Comparison of ENCODE assay signal across 19 cellular contexts in the genomic region with DNA sequence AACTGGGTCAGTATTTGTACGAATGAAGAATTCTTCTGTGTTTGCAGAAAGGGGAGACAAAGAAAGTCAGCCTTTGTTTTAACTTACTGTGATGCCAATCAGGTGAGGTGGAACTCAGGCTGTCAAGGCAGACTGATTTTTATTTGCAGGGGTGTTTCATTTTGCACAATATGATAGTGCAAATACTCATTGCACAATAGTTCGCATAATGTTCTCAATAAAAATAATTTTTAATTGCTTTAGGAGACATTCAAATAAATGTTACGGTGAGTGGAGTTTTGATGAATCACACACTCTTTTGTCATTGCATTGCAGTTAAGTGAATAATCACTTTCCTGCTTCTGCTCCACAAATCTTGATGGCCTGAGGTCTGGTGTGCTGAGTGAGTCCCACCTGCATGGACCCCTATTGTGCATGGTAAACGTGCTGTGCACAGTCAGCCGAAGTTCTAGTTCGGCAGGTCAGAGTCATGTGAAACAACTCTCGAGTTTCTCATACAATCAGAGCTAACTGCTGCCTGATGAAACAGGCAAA.
DNase-seq lines count a peak whose midpoint lies in the region; ATAC-seq and TF ChIP-seq lines count a peak whose summit lies in the region.
"Had no signal": no experiment of that assay in that cellular context is flagged by ENCODE, and none has a peak within 500 bp of the region (broad histone marks: within the 10 kb centered on the region; RNA-seq: fewer than 3 reads in every experiment).

No MANE protein-coding gene starts in this region.

- peak overlapping the region; percentile 10 for H2AFZ ChIP-seq in PC-3 (ENCODE audit: low read length)
- H2AFZ ChIP-seq in neuronal stem cell (ENCODE audit: low read length) = no peak overlapping the region

- H4K8ac ChIP-seq in neuronal stem cell (ENCODE audit: low read depth, low read length) = no peak overlapping the region

- BruUV-seq in PC-3 (replicated peaks; lab: Mats Ljungman, UMichigan) = no TSS peak

- DNase-seq in GM03348 (ENCODE audit: low spot score) (peak; percentile 21), PC-3 (peak; percentile 99), endodermal cell (no peak), neuronal stem cell (ENCODE audit: low spot score) (no peak), COLO829 (ENCODE audit: low spot score) (no peak)
- no peak for DNase-seq in stimulated activated CD4-positive, alpha-beta T cell treated with anti-CD3 and anti-CD28 coated beads, Interleukin-15, amount 100 ng/mL, for 24 hours
- DNase-seq in T-helper 2 cell treated with Interferon-gamma antibody and Interleukin-4, amounts not matched to agents 5 μg/mL and 100 μg/mL, for 36 hours (ENCODE audit: low spot score) = no peak
- no peak for DNase-seq in activated CD4-positive, alpha-beta T cell treated with anti-CD3 and anti-CD28 coated beads for 36 hours
- DNase-seq: activated CD8-positive, alpha-beta T cell treated with anti-CD3 and anti-CD28 coated beads, Interleukin-2, amount 10 ng/mL, durations not matched to agents 7 days and 5 days; amniotic stem cell; CD4-positive, alpha-beta T cell; erythroblast; GDM1; KBM-7; NCI-H1105; pancreas had no signal

- H3K23ac ChIP-seq in neuronal stem cell (ENCODE audit: low read depth, low read length, poor library complexity) = no peak overlapping the region

- H3K4me3 ChIP-seq in PC-3 (ENCODE audit: low read length) = peak overlapping the region; percentile 19
- no peak overlapping the region for H3K4me3 ChIP-seq in endodermal cell (ENCODE audit: low read length)
- no peak overlapping the region for H3K4me3 ChIP-seq in neuronal stem cell (ENCODE audit: low read length in 2 of 2)
- H3K4me3 ChIP-seq: pancreas, smooth muscle cell had no signal

- no peak overlapping the region for H2BK120ac ChIP-seq in neuronal stem cell (ENCODE audit: low read depth, low read length)

- peaks cover 13% of the 10 kb centered on the region for H3K4me1 Mint-ChIP-seq in endodermal cell
- no peaks in the 10 kb centered on the region for H3K4me1 Mint-ChIP-seq in T-helper 2 cell treated with Interferon-gamma antibody and Interleukin-4, amounts not matched to agents 5 μg/mL and 100 μg/mL, for 36 hours (ENCODE audit: low read depth)
- H3K4me1 Mint-ChIP-seq in activated CD4-positive, alpha-beta T cell treated with anti-CD3 and anti-CD28 coated beads for 36 hours = no peaks in the 10 kb centered on the region
- H3K4me1 Mint-ChIP-seq: stimulated activated effector memory CD8-positive, alpha-beta T cell treated with anti-CD3 and anti-CD28 coated beads, Interleukin-12 subunit alpha, Interleukin-12 subunit beta, amount 100 ng/mL, for 72 hours had no signal

- no peak overlapping the region for H2AK5ac ChIP-seq in neuronal stem cell (ENCODE audit: low read depth, low read length)

- peaks cover 32% of the 10 kb centered on the region for H3K9me3 Mint-ChIP-seq in endodermal cell
- H3K9me3 Mint-ChIP-seq in T-helper 2 cell treated with Interferon-gamma antibody and Interleukin-4, amounts not matched to agents 5 μg/mL and 100 μg/mL, for 36 hours = peaks cover 8% of the 10 kb centered on the region
- H3K9me3 Mint-ChIP-seq in activated CD4-positive, alpha-beta T cell treated with anti-CD3 and anti-CD28 coated beads for 36 hours (ENCODE audit: low read depth) = peaks cover 9% of the 10 kb centered on the region

- no peaks in the 10 kb centered on the region for H3K9me2 ChIP-seq in PC-3 (replicated peaks; ENCODE audit: low read length)

- peaks cover 15% of the 10 kb centered on the region for H3F3A ChIP-seq in PC-3 (ENCODE audit: low read length, unreplicated experiment)

- 77 to 90% methylated on average over 5 to 6 of the region's 7 CpGs for WGBS in endodermal cell (ENCODE audit: insufficient coverage in 1 of 2, insufficient read length in 1 of 2), 2 experiments
- WGBS in neuronal stem cell (ENCODE audit: extremely low coverage in 2 of 2, insufficient read length in 2 of 2, insufficient replicate concordance in 1 of 2), 2 donors = no CpG with 5 or more reads among the region's 7 CpGs

- H3K27me3 Mint-ChIP-seq in endodermal cell (ENCODE audit: insufficient read depth) = peaks cover 10% of the 10 kb centered on the region
- no peaks in the 10 kb centered on the region for H3K27me3 Mint-ChIP-seq in T-helper 2 cell treated with Interferon-gamma antibody and Interleukin-4, amounts not matched to agents 5 μg/mL and 100 μg/mL, for 36 hours (ENCODE audit: low read depth)
- H3K27me3 Mint-ChIP-seq in activated CD4-positive, alpha-beta T cell treated with anti-CD3 and anti-CD28 coated beads for 36 hours = peaks cover 2% of the 10 kb centered on the region

- no peaks in the 10 kb centered on the region for H3K79me2 ChIP-seq in PC-3 (ENCODE audit: low read length)

- peaks cover 3% of the 10 kb centered on the region for H3K36me3 Mint-ChIP-seq in endodermal cell (ENCODE audit: low read depth)
- no peaks in the 10 kb centered on the region for H3K36me3 Mint-ChIP-seq in T-helper 2 cell treated with Interferon-gamma antibody and Interleukin-4, amounts not matched to agents 5 μg/mL and 100 μg/mL, for 36 hours (ENCODE audit: low read depth)
- no peaks in the 10 kb centered on the region for H3K36me3 Mint-ChIP-seq in activated CD4-positive, alpha-beta T cell treated with anti-CD3 and anti-CD28 coated beads for 36 hours (ENCODE audit: low read depth)
- H3K36me3 Mint-ChIP-seq: stimulated activated effector memory CD8-positive, alpha-beta T cell treated with anti-CD3 and anti-CD28 coated beads, Interleukin-12 subunit alpha, Interleukin-12 subunit beta, amount 100 ng/mL, for 72 hours; type B pancreatic cell had no signal

- peak overlapping the region; percentile 21 for H3K9ac ChIP-seq in PC-3 (ENCODE audit: low read length)
- no peak overlapping the region for H3K9ac ChIP-seq in endodermal cell (ENCODE audit: extremely low read depth, low read length, poor library complexity, severe bottlenecking)
- H3K9ac ChIP-seq in neuronal stem cell (ENCODE audit: low read depth, low read length, poor library complexity) = no peak overlapping the region

- intact Hi-C loops in PC-3 (cut with micrococcal nuclease) = loop anchor here (1.0 to 5.0 kb wide), 17 partner anchors 12 to 942 kb away; no protein-coding TSS in a partner anchor
- intact Hi-C loops in activated CD4-positive, alpha-beta T cell treated with anti-CD3 and anti-CD28 coated beads for 36 hours (cut with DNase I, micrococcal nuclease) = no loop called here

- H2BK15ac ChIP-seq in neuronal stem cell (ENCODE audit: low read length) = no peak overlapping the region

- no peaks in the 10 kb centered on the region for H4K20me1 ChIP-seq in PC-3 (ENCODE audit: low read length)

- CTCF ChIA-PET in PC-3 (lab: Charles Lee) = interaction anchor here (0.5 to 1.0 kb wide), 5 partner anchors 12 to 996 kb away, joined by 3 to 6 read pairs (median 4); no protein-coding TSS in a partner anchor
- CTCF ChIA-PET in activated CD4-positive, alpha-beta T cell treated with anti-CD3 and anti-CD28 coated beads for 36 hours (lab: Charles Lee) = no interaction called here

- H3K14ac ChIP-seq in neuronal stem cell (ENCODE audit: low read length) = no peak overlapping the region

- peak overlapping the region; percentile 48 for H3K4me2 ChIP-seq in PC-3 (ENCODE audit: low read length)
- no peak overlapping the region for H3K4me2 ChIP-seq in neuronal stem cell (ENCODE audit: insufficient read depth, low read length, poor library complexity, severe bottlenecking)
- H3K4me2 ChIP-seq: smooth muscle cell had no signal

- H3K18ac ChIP-seq in neuronal stem cell (ENCODE audit: low read length) = no peak overlapping the region

- TF ChIP-seq CTCF in PC-3 (conservative IDR thresholded peaks at IDR 0.05; ENCODE audit: low read depth, low read length) = no peak
- no peak for TF ChIP-seq CTCF in endodermal cell (conservative IDR thresholded peaks at IDR 0.05)

- H3K9me3 ChIP-seq in PC-3 (ENCODE audit: low read length) (peaks cover 12% of the 10 kb centered on the region), endodermal cell (ENCODE audit: control insufficient read depth, low read length) (peaks cover 26% of the 10 kb centered on the region), neuronal stem cell (replicated peaks in 1 of 2; ENCODE audit: control insufficient read depth in 2 of 2, insufficient read depth in 1 of 2, low read depth in 1 of 2, low read length in 2 of 2) (peaks cover 0 to 2% of the 10 kb centered on the region in 2 donors)
- H3K9me3 ChIP-seq: pancreas had no signal

- H3K27me3 ChIP-seq in PC-3 (ENCODE audit: low read length) (no peaks in the 10 kb centered on the region), endodermal cell (ENCODE audit: control insufficient read depth, insufficient read depth, low read length, poor library complexity, severe bottlenecking) (peaks cover 8% of the 10 kb centered on the region), neuronal stem cell (ENCODE audit: control insufficient read depth in 3 of 3, insufficient read depth in 3 of 3, low read depth in 1 of 3, low read length in 3 of 3) (no peaks in the 10 kb centered on the region)
- H3K27me3 ChIP-seq: pancreas had no signal

- no peak overlapping the region for H3K27ac Mint-ChIP-seq in endodermal cell
- H3K27ac Mint-ChIP-seq in T-helper 2 cell treated with Interferon-gamma antibody and Interleukin-4, amounts not matched to agents 5 μg/mL and 100 μg/mL, for 36 hours = no peak overlapping the region
- no peak overlapping the region for H3K27ac Mint-ChIP-seq in activated CD4-positive, alpha-beta T cell treated with anti-CD3 and anti-CD28 coated beads for 36 hours
- H3K27ac Mint-ChIP-seq: activated CD8-positive, alpha-beta T cell treated with anti-CD3 and anti-CD28 coated beads, Interleukin-2, amount 10 ng/mL, durations not matched to agents 7 days and 5 days; CD4-positive, alpha-beta T cell; stimulated activated effector memory CD8-positive, alpha-beta T cell treated with anti-CD3 and anti-CD28 coated beads, Interleukin-12 subunit alpha, Interleukin-12 subunit beta, amount 100 ng/mL, for 72 hours; type B pancreatic cell had no signal

- H3K36me3 ChIP-seq in PC-3 (ENCODE audit: low read depth, low read length) (peaks cover 11% of the 10 kb centered on the region; the same call in 1 of the 2 replicates), endodermal cell (ENCODE audit: control insufficient read depth, insufficient read depth, low read length) (no peaks in the 10 kb centered on the region), neuronal stem cell (replicated peaks in 1 of 2; ENCODE audit: control insufficient read depth in 2 of 2, insufficient read depth in 2 of 2, low read length in 2 of 2) (no peaks in the 10 kb centered on the region)
- H3K36me3 ChIP-seq: pancreas had no signal

- H3K4me3 Mint-ChIP-seq in endodermal cell = no peak overlapping the region
- H3K4me3 Mint-ChIP-seq in T-helper 2 cell treated with Interferon-gamma antibody and Interleukin-4, amounts not matched to agents 5 μg/mL and 100 μg/mL, for 36 hours = no peak overlapping the region
- H3K4me3 Mint-ChIP-seq in activated CD4-positive, alpha-beta T cell treated with anti-CD3 and anti-CD28 coated beads for 36 hours = no peak overlapping the region
- H3K4me3 Mint-ChIP-seq: activated CD8-positive, alpha-beta T cell treated with anti-CD3 and anti-CD28 coated beads, Interleukin-2, amount 10 ng/mL, durations not matched to agents 7 days and 5 days; CD4-positive, alpha-beta T cell; stimulated activated effector memory CD8-positive, alpha-beta T cell treated with anti-CD3 and anti-CD28 coated beads, Interleukin-12 subunit alpha, Interleukin-12 subunit beta, amount 100 ng/mL, for 72 hours; type B pancreatic cell had no signal

- POLR2A ChIA-PET in PC-3 (lab: Charles Lee; ENCODE audit: unreplicated experiment) = interaction anchor here (0.6 kb wide), 1 partner anchor 1966 kb away, joined by 7 read pairs; no protein-coding TSS in a partner anchor
- POLR2A ChIA-PET in activated CD4-positive, alpha-beta T cell treated with anti-CD3 and anti-CD28 coated beads for 36 hours (lab: Charles Lee) = no interaction called here

- H3K4me1 ChIP-seq in PC-3 (ENCODE audit: insufficient read depth, low read length) = peaks cover 37% of the 10 kb centered on the region
- H3K4me1 ChIP-seq in endodermal cell (ENCODE audit: control insufficient read depth, insufficient read depth, low read length) = peaks cover 3% of the 10 kb centered on the region
- H3K4me1 ChIP-seq in neuronal stem cell (ENCODE audit: control insufficient read depth in 2 of 2, insufficient read depth in 1 of 2, low read depth in 1 of 2, low read length in 2 of 2) = peaks cover 0 to 8% of the 10 kb centered on the region in 2 donors
- H3K4me1 ChIP-seq: pancreas had no signal

- H3K27ac ChIP-seq in PC-3 (ENCODE audit: low read length) = peak overlapping the region; percentile 72
- peak overlapping the region; percentile 9 for H3K27ac ChIP-seq in endodermal cell (ENCODE audit: low read depth, low read length)
- H3K27ac ChIP-seq in neuronal stem cell (replicated peaks; ENCODE audit: low read length) = peak overlapping the region; percentile 14
- H3K27ac ChIP-seq: pancreas had no signal

- no peak overlapping the region for H4K91ac ChIP-seq in neuronal stem cell (ENCODE audit: low read depth, low read length, poor library complexity)

- no peak overlapping the region for H3K4ac ChIP-seq in neuronal stem cell (ENCODE audit: low read length)

- H2BK5ac ChIP-seq in neuronal stem cell (ENCODE audit: low read length) = no peak overlapping the region

- ATAC-seq in PC-3 = peak; percentile 84
- no peak for ATAC-seq in activated CD4-positive, alpha-beta T cell treated with anti-CD3 and anti-CD28 coated beads for 36 hours
- ATAC-seq: activated CD8-positive, alpha-beta T cell treated with anti-CD3 and anti-CD28 coated beads, Interleukin-2, amount 10 ng/mL, durations not matched to agents 7 days and 5 days; stimulated activated effector memory CD8-positive, alpha-beta T cell treated with anti-CD3 and anti-CD28 coated beads, Interleukin-12 subunit alpha, Interleukin-12 subunit beta, amount 100 ng/mL, for 72 hours had no signal

- H3K79me1 ChIP-seq in neuronal stem cell (ENCODE audit: low read depth, low read length) = no peaks in the 10 kb centered on the region

- H2BK12ac ChIP-seq in neuronal stem cell (ENCODE audit: low read length) = no peak overlapping the region

Comparison
In these comparisons a context has a peak if more than half of its experiments do, and no peak if none do; other contexts are left out.
1. DNase-seq: peak in GM03348 (single experiment) and PC-3 (single experiment); none in endodermal cell (single experiment), neuronal stem cell (single experiment), stimulated activated CD4-positive, alpha-beta T cell treated with anti-CD3 and anti-CD28 coated beads, Interleukin-15, amount 100 ng/mL, for 24 hours (single experiment), COLO829 (single experiment), T-helper 2 cell treated with Interferon-gamma antibody and Interleukin-4, amounts not matched to agents 5 μg/mL and 100 μg/mL, for 36 hours (single experiment) and activated CD4-positive, alpha-beta T cell treated with anti-CD3 and anti-CD28 coated beads for 36 hours (single experiment).
2. H3K27ac ChIP-seq: peak in every context shown above with its lines; median percentile 72 in PC-3; 14 in neuronal stem cell; 9 in endodermal cell.